In genomic region chr11:134864968-134865305, GRCh38 we compare ENCODE assay signal across 32 cellular contexts.
"Had no signal": no experiment of that assay in that cellular context is flagged by ENCODE, and none has a peak within 500 bp of the region (broad histone marks: within the 10 kb centered on the region; RNA-seq: fewer than 3 reads in every experiment).

No MANE protein-coding gene starts in this region.

- H3K4me1 Mint-ChIP-seq: activated CD4-positive, alpha-beta T cell treated with anti-CD3 and anti-CD28 coated beads for 36 hours; activated CD4-positive, alpha-beta T cell treated with anti-CD3 and anti-CD28 coated beads, Interleukin-2, amount 10 ng/mL, durations not matched to agents 24 days and 14 days; activated naive CD8-positive, alpha-beta T cell treated with anti-CD3 and anti-CD28 coated beads, Interleukin-2, amount 50 U/mL, for 24 hours had no signal

- H3K27ac Mint-ChIP-seq: activated CD4-positive, alpha-beta memory T cell treated with anti-CD3 and anti-CD28 coated beads for 36 hours; activated CD4-positive, alpha-beta T cell treated with anti-CD3 and anti-CD28 coated beads for 36 hours; activated CD4-positive, alpha-beta T cell treated with anti-CD3 and anti-CD28 coated beads, Interleukin-2, amount 10 ng/mL, durations not matched to agents 24 days and 14 days; activated CD8-positive, alpha-beta memory T cell treated with anti-CD3 and anti-CD28 coated beads, Interleukin-2, amount 10 ng/mL, durations not matched to agents 7 days and 5 days; activated CD8-positive, alpha-beta T cell treated with anti-CD3 and anti-CD28 coated beads, Interleukin-2, amount 10 ng/mL, durations not matched to agents 7 days and 5 days; activated naive CD4-positive, alpha-beta T cell treated with anti-CD3 and anti-CD28 coated beads for 36 hours; activated naive CD4-positive, alpha-beta T cell treated with anti-CD3 and anti-CD28 coated beads, Interleukin-2, amount 50 U/mL, for 24 hours; activated naive CD8-positive, alpha-beta T cell treated with anti-CD3 and anti-CD28 coated beads for 36 hours; activated naive CD8-positive, alpha-beta T cell treated with anti-CD3 and anti-CD28 coated beads, Interleukin-2, amount 50 U/mL, for 24 hours; activated T-helper 1 cell treated with anti-CD3 and anti-CD28 coated beads, Interleukin-12 subunit alpha, Interleukin-12 subunit beta, Interleukin-2, Interleukin-4 antibody, amounts not matched to agents 30 ng/mL and 10 ng/mL and 1 ng/mL, durations not matched to agents 14 hours and 24 hours and 36 hours; activated T-helper 2 cell treated with anti-CD3 and anti-CD28 coated beads, Interferon-gamma antibody, Interleukin-2, Interleukin-4, amounts not matched to agents 10 μg/mL and 5 μg/mL and 100 μg/mL, durations not matched to agents 14 hours and 24 hours and 36 hours; effector memory CD8-positive, alpha-beta T cell had no signal

- H3K9me3 ChIP-seq: adrenal gland, ascending aorta, esophagus muscularis mucosa, gastrocnemius medialis, heart left ventricle had no signal

- H3K4me3 ChIP-seq: adrenal gland, ascending aorta, esophagus muscularis mucosa, gastrocnemius medialis, heart left ventricle had no signal

- ATAC-seq: activated CD4-positive, alpha-beta T cell treated with anti-CD3 and anti-CD28 coated beads for 36 hours; activated CD8-positive, alpha-beta memory T cell treated with anti-CD3 and anti-CD28 coated beads, Interleukin-2, amount 10 ng/mL, durations not matched to agents 7 days and 5 days; activated CD8-positive, alpha-beta T cell treated with anti-CD3 and anti-CD28 coated beads, Interleukin-2, amount 10 ng/mL, durations not matched to agents 7 days and 5 days; activated naive CD8-positive, alpha-beta T cell treated with anti-CD3 and anti-CD28 coated beads, Interleukin-2, amount 50 U/mL, for 24 hours; effector memory CD8-positive, alpha-beta T cell; foreskin keratinocyte; gastrocnemius medialis had no signal

- H3K27ac ChIP-seq: adrenal gland, ascending aorta, brain microvascular endothelial cell, esophagus muscularis mucosa, foreskin keratinocyte, gastrocnemius medialis, heart left ventricle had no signal

- DNase-seq: activated CD4-positive, alpha-beta memory T cell treated with anti-CD3 and anti-CD28 coated beads for 36 hours; activated CD4-positive, alpha-beta T cell treated with anti-CD3 and anti-CD28 coated beads for 36 hours; activated CD4-positive, alpha-beta T cell treated with anti-CD3 and anti-CD28 coated beads, Interleukin-2, amount 10 ng/mL, durations not matched to agents 24 days and 14 days; activated CD4-positive, CD25-positive, alpha-beta regulatory T cell; activated CD4-positive, CD25-positive, alpha-beta regulatory T cell treated with anti-CD3 and anti-CD28 coated beads, Interleukin-2, amount 50 U/mL, for 72 hours; activated CD8-positive, alpha-beta memory T cell treated with anti-CD3 and anti-CD28 coated beads, Interleukin-2, amount 10 ng/mL, durations not matched to agents 7 days and 5 days; activated CD8-positive, alpha-beta memory T cell treated with anti-CD3 and anti-CD28 coated beads, Interleukin-2, amount 50 U/mL, for 4 hours; activated CD8-positive, alpha-beta T cell treated with anti-CD3 and anti-CD28 coated beads, Interleukin-2, amount 10 ng/mL, durations not matched to agents 7 days and 5 days; activated effector memory CD4-positive, alpha-beta T cell treated with anti-CD3 and anti-CD28 coated beads, Interleukin-2, amount 50 U/mL, for 16 hours; activated naive CD4-positive, alpha-beta T cell treated with anti-CD3 and anti-CD28 coated beads for 36 hours; activated naive CD8-positive, alpha-beta T cell treated with anti-CD3 and anti-CD28 coated beads for 36 hours; activated naive CD8-positive, alpha-beta T cell treated with anti-CD3 and anti-CD28 coated beads, Interleukin-2, amount 50 U/mL, for 24 hours; activated T-cell treated with anti-CD3 and anti-CD28 coated beads, Interleukin-2, amount 50 U/mL, for 1 hour; activated T-cell treated with anti-CD3 and anti-CD28 coated beads, Interleukin-2, amount 50 U/mL, for 48 hours; adrenal gland; brain microvascular endothelial cell; cortex of kidney; dermis blood vessel endothelial cell; effector CD4-positive, alpha-beta T cell; effector memory CD8-positive, alpha-beta T cell; erythroblast; foreskin keratinocyte; gastrocnemius medialis; glutamatergic neuron; heart left ventricle; T-helper 2 cell had no signal

- H3K27me3 Mint-ChIP-seq: activated CD4-positive, alpha-beta T cell treated with anti-CD3 and anti-CD28 coated beads, Interleukin-2, amount 10 ng/mL, durations not matched to agents 24 days and 14 days had no signal

- H3K27me3 ChIP-seq: adrenal gland, ascending aorta, brain microvascular endothelial cell, foreskin keratinocyte had no signal

- H3K9me3 Mint-ChIP-seq: activated CD4-positive, alpha-beta memory T cell treated with anti-CD3 and anti-CD28 coated beads for 36 hours; activated CD4-positive, alpha-beta T cell treated with anti-CD3 and anti-CD28 coated beads, Interleukin-2, amount 10 ng/mL, durations not matched to agents 24 days and 14 days; activated naive CD4-positive, alpha-beta T cell treated with anti-CD3 and anti-CD28 coated beads for 36 hours; activated naive CD4-positive, alpha-beta T cell treated with anti-CD3 and anti-CD28 coated beads, Interleukin-2, amount 50 U/mL, for 24 hours; activated naive CD8-positive, alpha-beta T cell treated with anti-CD3 and anti-CD28 coated beads for 36 hours; activated naive CD8-positive, alpha-beta T cell treated with anti-CD3 and anti-CD28 coated beads, Interleukin-2, amount 50 U/mL, for 24 hours; activated T-helper 1 cell treated with anti-CD3 and anti-CD28 coated beads, Interleukin-12 subunit alpha, Interleukin-12 subunit beta, Interleukin-2, Interleukin-4 antibody, amounts not matched to agents 30 ng/mL and 10 ng/mL and 1 ng/mL, durations not matched to agents 14 hours and 24 hours and 36 hours; activated T-helper 2 cell treated with anti-CD3 and anti-CD28 coated beads, Interferon-gamma antibody, Interleukin-2, Interleukin-4, amounts not matched to agents 10 μg/mL and 5 μg/mL and 100 μg/mL, durations not matched to agents 14 hours and 24 hours and 36 hours; central memory CD8-positive, alpha-beta T cell; effector memory CD8-positive, alpha-beta T cell had no signal

- H3K4me1 ChIP-seq: adrenal gland, ascending aorta, foreskin keratinocyte, gastrocnemius medialis had no signal

- H3K4me3 Mint-ChIP-seq: activated CD4-positive, alpha-beta memory T cell treated with anti-CD3 and anti-CD28 coated beads for 36 hours; activated CD4-positive, alpha-beta T cell treated with anti-CD3 and anti-CD28 coated beads for 36 hours; activated CD4-positive, alpha-beta T cell treated with anti-CD3 and anti-CD28 coated beads, Interleukin-2, amount 10 ng/mL, durations not matched to agents 24 days and 14 days; activated CD8-positive, alpha-beta memory T cell treated with anti-CD3 and anti-CD28 coated beads, Interleukin-2, amount 10 ng/mL, durations not matched to agents 7 days and 5 days; activated CD8-positive, alpha-beta T cell treated with anti-CD3 and anti-CD28 coated beads, Interleukin-2, amount 10 ng/mL, durations not matched to agents 7 days and 5 days; activated naive CD4-positive, alpha-beta T cell treated with anti-CD3 and anti-CD28 coated beads for 36 hours; activated naive CD4-positive, alpha-beta T cell treated with anti-CD3 and anti-CD28 coated beads, Interleukin-2, amount 50 U/mL, for 24 hours; activated naive CD8-positive, alpha-beta T cell treated with anti-CD3 and anti-CD28 coated beads for 36 hours; activated naive CD8-positive, alpha-beta T cell treated with anti-CD3 and anti-CD28 coated beads, Interleukin-2, amount 50 U/mL, for 24 hours; activated T-helper 1 cell treated with anti-CD3 and anti-CD28 coated beads, Interleukin-12 subunit alpha, Interleukin-12 subunit beta, Interleukin-2, Interleukin-4 antibody, amounts not matched to agents 30 ng/mL and 10 ng/mL and 1 ng/mL, durations not matched to agents 14 hours and 24 hours and 36 hours; central memory CD8-positive, alpha-beta T cell; effector memory CD8-positive, alpha-beta T cell had no signal

- H3K36me3 Mint-ChIP-seq: activated CD4-positive, alpha-beta memory T cell treated with anti-CD3 and anti-CD28 coated beads for 36 hours; activated CD8-positive, alpha-beta memory T cell treated with anti-CD3 and anti-CD28 coated beads, Interleukin-2, amount 10 ng/mL, durations not matched to agents 7 days and 5 days; activated naive CD4-positive, alpha-beta T cell treated with anti-CD3 and anti-CD28 coated beads, Interleukin-2, amount 50 U/mL, for 24 hours; activated naive CD8-positive, alpha-beta T cell treated with anti-CD3 and anti-CD28 coated beads for 36 hours had no signal
